Comparison of ENCODE assay signal across 7 cellular contexts in the genomic region with DNA sequence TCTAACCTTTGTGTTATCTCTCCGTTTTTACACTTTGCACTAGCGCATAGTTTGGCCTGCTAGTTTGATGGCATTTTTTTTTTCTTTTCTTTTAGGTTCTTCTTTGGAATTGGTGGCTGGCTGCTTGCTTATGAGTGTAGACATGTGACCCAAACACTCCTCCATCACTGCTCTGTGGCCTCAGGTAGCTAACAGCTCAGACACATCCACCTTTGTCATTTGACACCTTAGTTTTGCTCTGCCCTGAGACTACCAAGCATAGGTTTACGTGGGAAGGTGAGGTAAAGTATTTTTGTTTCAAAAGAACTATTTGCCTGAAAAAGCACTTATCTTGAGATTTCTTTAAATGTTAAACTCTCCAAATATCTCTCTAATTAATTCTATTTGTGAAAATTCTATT.
"Had no signal": no experiment of that assay in that cellular context is flagged by ENCODE, and none has a peak within 500 bp of the region (broad histone marks: within the 10 kb centered on the region; RNA-seq: fewer than 3 reads in every experiment).

No MANE protein-coding gene starts in this region.

- DNase-seq: GOT3, H9, HCEC 1CT, IMR-90 had no signal

- H3K4me3 ChIP-seq: K562 had no signal

- H3K4me3 Mint-ChIP-seq: H9 had no signal

- ATAC-seq: K562 had no signal

- FAIRE-seq: H54, HTR-8/SVneo, K562 had no signal

- H3K27ac Mint-ChIP-seq: H9 had no signal
